In the genomic region with DNA sequence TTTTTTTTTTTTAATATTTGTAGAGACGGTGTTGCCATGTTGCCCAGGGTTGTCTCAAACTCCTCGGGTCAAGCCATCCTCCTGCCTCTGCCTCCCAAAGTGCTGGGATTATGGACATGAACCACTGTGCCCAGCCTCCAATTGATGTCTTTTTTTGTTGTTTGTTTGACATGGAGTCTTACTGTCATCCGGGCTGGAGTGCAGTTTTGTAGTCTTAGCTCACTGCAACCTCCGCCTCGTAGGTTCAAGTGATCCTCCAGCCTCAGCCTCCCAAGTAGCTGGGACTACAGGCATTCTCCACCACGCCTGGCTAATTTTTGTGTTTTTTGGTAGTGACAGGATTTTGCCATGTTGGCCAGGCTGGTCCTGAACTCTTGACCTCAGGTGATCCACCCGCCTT, we compare ENCODE assay signal across 1 cellular context.
TF ChIP-seq lines count a peak whose summit lies in the region.

No MANE protein-coding gene starts in this region.

TF ChIP-seq in GM12878, 131 proteins besides CTCF, POLR2A, EP300 and RAD21:
- TF ChIP-seq ZNF592 (IDR thresholded peaks at IDR 0.05) (no peak), TAF1 (IDR thresholded peaks at IDR 0.05; ENCODE audit: borderline replicate concordance, low read depth, low read length) (no peak), PAX8 (IDR thresholded peaks at IDR 0.05) (no peak), SPI1 (IDR thresholded peaks at IDR 0.05; ENCODE audit: borderline replicate concordance, insufficient read depth, low read depth, low read length) (no peak)
